Comparison of ENCODE assay signal across 8 cellular contexts in genomic region chr17:30697619-30698460, GRCh38.
DNase-seq lines count a peak whose midpoint lies in the region; ATAC-seq and TF ChIP-seq lines count a peak whose summit lies in the region.
"Not testable (repeated sequence)": the region's sequence is repeated elsewhere in the genome, so short reads cannot be mapped to it uniquely, and the experiment has no call there.

No MANE protein-coding gene starts in this region.

- TF ChIP-seq CTCF in epithelial cell of proximal tubule (conservative IDR thresholded peaks at IDR 0.05; ENCODE audit: low read depth, low read length): peak; percentile 69

- peaks cover 11% of the 10 kb centered on the region for H3K4me1 Mint-ChIP-seq in activated T-helper 1 cell treated with anti-CD3 and anti-CD28 coated beads, Interleukin-12 subunit alpha, Interleukin-12 subunit beta, Interleukin-2, Interleukin-4 antibody, amounts not matched to agents 30 ng/mL and 10 ng/mL and 1 ng/mL, durations not matched to agents 14 hours and 24 hours and 36 hours (ENCODE audit: low read depth)
- H3K4me1 Mint-ChIP-seq in memory B cell: not testable (repeated sequence)

- intact Hi-C loops in activated T-helper 1 cell treated with anti-CD3 and anti-CD28 coated beads, Interleukin-12 subunit alpha, Interleukin-12 subunit beta, Interleukin-2, Interleukin-4 antibody, amounts not matched to agents 30 ng/mL and 10 ng/mL and 1 ng/mL, durations not matched to agents 14 hours and 24 hours and 36 hours (cut with micrococcal nuclease): not testable (repeated sequence)

- H3K27ac Mint-ChIP-seq in activated T-helper 1 cell treated with anti-CD3 and anti-CD28 coated beads, Interleukin-12 subunit alpha, Interleukin-12 subunit beta, Interleukin-2, Interleukin-4 antibody, amounts not matched to agents 30 ng/mL and 10 ng/mL and 1 ng/mL, durations not matched to agents 14 hours and 24 hours and 36 hours; memory B cell: not testable (repeated sequence)

- H3K4me3 Mint-ChIP-seq in activated T-helper 1 cell treated with anti-CD3 and anti-CD28 coated beads, Interleukin-12 subunit alpha, Interleukin-12 subunit beta, Interleukin-2, Interleukin-4 antibody, amounts not matched to agents 30 ng/mL and 10 ng/mL and 1 ng/mL, durations not matched to agents 14 hours and 24 hours and 36 hours: peak overlapping the region; percentile 77
- H3K4me3 Mint-ChIP-seq in memory B cell: peak overlapping the region; percentile 60

- peak; percentile 61 for ATAC-seq in GM19467 (IDR thresholded peaks at IDR 0.05; ENCODE audit: unreplicated experiment)
- ATAC-seq in memory B cell (ENCODE audit: low read depth): peak; percentile 79

- H3K4me3 ChIP-seq in epithelial cell of proximal tubule (ENCODE audit: low read depth, low read length): peak overlapping the region; percentile 45

- H3K9me3 Mint-ChIP-seq in activated T-helper 1 cell treated with anti-CD3 and anti-CD28 coated beads, Interleukin-12 subunit alpha, Interleukin-12 subunit beta, Interleukin-2, Interleukin-4 antibody, amounts not matched to agents 30 ng/mL and 10 ng/mL and 1 ng/mL, durations not matched to agents 14 hours and 24 hours and 36 hours; memory B cell: not testable (repeated sequence)

- H3K36me3 Mint-ChIP-seq in activated T-helper 1 cell treated with anti-CD3 and anti-CD28 coated beads, Interleukin-12 subunit alpha, Interleukin-12 subunit beta, Interleukin-2, Interleukin-4 antibody, amounts not matched to agents 30 ng/mL and 10 ng/mL and 1 ng/mL, durations not matched to agents 14 hours and 24 hours and 36 hours (ENCODE audit: low read depth); memory B cell: not testable (repeated sequence)

- DNase-seq in AG08395 (ENCODE audit: low spot score): peak; percentile 43
- DNase-seq in NCI-H1092 treated with DMSO at 0.1 percent for 48 hours (lab: John Stamatoyannopoulos, UW): peak; percentile 47
- DNase-seq in SHP77 treated with DMSO at 0.1 percent for 48 hours (lab: John Stamatoyannopoulos, UW): peak; percentile 46
- DNase-seq in activated T-helper 1 cell treated with anti-CD3 and anti-CD28 coated beads, Interleukin-12 subunit alpha, Interleukin-12 subunit beta, Interleukin-2, Interleukin-4 antibody, amounts not matched to agents 30 ng/mL and 10 ng/mL and 1 ng/mL, durations not matched to agents 14 hours and 24 hours and 36 hours (ENCODE audit: low spot score): peak; percentile 56
- DNase-seq in epithelial cell of proximal tubule (ENCODE audit: low read depth): not testable (repeated sequence)
- DNase-seq in memory B cell (ENCODE audit: low spot score in 2 of 2): peak; percentile 76 to 81
- peak; percentile 71 for DNase-seq in stimulated activated CD4-positive, alpha-beta T cell treated with anti-CD3 and anti-CD28 coated beads, Interleukin-4, amount 100 ng/mL, for 4 hours

- H3K27me3 Mint-ChIP-seq in activated T-helper 1 cell treated with anti-CD3 and anti-CD28 coated beads, Interleukin-12 subunit alpha, Interleukin-12 subunit beta, Interleukin-2, Interleukin-4 antibody, amounts not matched to agents 30 ng/mL and 10 ng/mL and 1 ng/mL, durations not matched to agents 14 hours and 24 hours and 36 hours (ENCODE audit: insufficient read depth): peaks cover 37% of the 10 kb centered on the region
- H3K27me3 Mint-ChIP-seq in memory B cell: peaks cover 14% of the 10 kb centered on the region
